Comparison of ENCODE assay signal across 1 cellular context in genomic region chr1:93467606-93468005, GRCh38.
A peak's percentile ranks its signal among the peaks of the same experiment; 100 is the strongest.
TF ChIP-seq lines count a peak whose summit lies in the region.

No MANE protein-coding gene starts in this region.

TF ChIP-seq in HepG2, 621 proteins besides CTCF, POLR2A, EP300 and RAD21 (continued from another document):
- TF ChIP-seq, protein P1, sequence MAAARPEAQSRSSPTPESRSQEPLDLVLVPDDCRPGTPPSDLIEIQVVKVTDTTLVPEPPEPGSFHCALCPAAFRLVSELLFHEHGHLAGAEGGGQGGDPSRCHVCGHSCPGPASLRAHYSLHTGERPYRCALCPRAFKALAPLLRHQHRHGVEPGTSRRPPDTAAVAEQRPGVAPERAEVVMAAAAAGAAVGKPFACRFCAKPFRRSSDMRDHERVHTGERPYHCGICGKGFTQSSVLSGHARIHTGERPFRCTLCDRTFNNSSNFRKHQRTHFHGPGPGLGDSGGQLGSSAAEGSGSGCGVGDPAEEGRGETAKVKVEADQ (CRISPR knock-in tag; IDR thresholded peaks at IDR 0.05; ENCODE audit: borderline replicate concordance) = no peak
- TF ChIP-seq PAF1 (CRISPR knock-in tag; IDR thresholded peaks at IDR 0.05) = no peak
- TF ChIP-seq, protein P2, sequence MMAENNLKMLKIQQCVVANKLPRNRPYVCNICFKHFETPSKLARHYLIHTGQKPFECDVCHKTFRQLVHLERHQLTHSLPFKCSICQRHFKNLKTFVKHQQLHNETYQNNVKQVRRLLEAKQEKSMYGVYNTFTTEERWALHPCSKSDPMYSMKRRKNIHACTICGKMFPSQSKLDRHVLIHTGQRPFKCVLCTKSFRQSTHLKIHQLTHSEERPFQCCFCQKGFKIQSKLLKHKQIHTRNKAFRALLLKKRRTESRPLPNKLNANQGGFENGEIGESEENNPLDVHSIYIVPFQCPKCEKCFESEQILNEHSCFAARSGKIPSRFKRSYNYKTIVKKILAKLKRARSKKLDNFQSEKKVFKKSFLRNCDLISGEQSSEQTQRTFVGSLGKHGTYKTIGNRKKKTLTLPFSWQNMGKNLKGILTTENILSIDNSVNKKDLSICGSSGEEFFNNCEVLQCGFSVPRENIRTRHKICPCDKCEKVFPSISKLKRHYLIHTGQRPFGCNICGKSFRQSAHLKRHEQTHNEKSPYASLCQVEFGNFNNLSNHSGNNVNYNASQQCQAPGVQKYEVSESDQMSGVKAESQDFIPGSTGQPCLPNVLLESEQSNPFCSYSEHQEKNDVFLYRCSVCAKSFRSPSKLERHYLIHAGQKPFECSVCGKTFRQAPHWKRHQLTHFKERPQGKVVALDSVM (CRISPR knock-in tag; IDR thresholded peaks at IDR 0.05) = peak; percentile 49
- no peak for TF ChIP-seq EZH2 (conservative IDR thresholded peaks at IDR 0.05; ENCODE audit: low read depth, low read length)
- TF ChIP-seq ZNF772 (CRISPR knock-in tag; IDR thresholded peaks at IDR 0.05) = no peak
- TF ChIP-seq, protein P3, sequence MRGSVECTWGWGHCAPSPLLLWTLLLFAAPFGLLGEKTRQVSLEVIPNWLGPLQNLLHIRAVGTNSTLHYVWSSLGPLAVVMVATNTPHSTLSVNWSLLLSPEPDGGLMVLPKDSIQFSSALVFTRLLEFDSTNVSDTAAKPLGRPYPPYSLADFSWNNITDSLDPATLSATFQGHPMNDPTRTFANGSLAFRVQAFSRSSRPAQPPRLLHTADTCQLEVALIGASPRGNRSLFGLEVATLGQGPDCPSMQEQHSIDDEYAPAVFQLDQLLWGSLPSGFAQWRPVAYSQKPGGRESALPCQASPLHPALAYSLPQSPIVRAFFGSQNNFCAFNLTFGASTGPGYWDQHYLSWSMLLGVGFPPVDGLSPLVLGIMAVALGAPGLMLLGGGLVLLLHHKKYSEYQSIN (CRISPR knock-in tag; IDR thresholded peaks at IDR 0.05; ENCODE audit: borderline replicate concordance) = no peak
